ENCODE assay signal across 9 cellular contexts in genomic region chr12:98532687-98533304, GRCh38. TPM values are rescaled to one million over a fixed set of nuclear protein-coding genes. Genes with fewer than 3 reads are reported as not detected.
DNase-seq lines count a peak whose midpoint lies in the region; ATAC-seq and TF ChIP-seq lines count a peak whose summit lies in the region.
"Had no signal": no experiment of that assay in that cellular context is flagged by ENCODE, and none has a peak within 500 bp of the region (broad histone marks: within the 10 kb centered on the region; RNA-seq: fewer than 3 reads in every experiment).

No MANE protein-coding gene starts in this region.

- H2BK120ac ChIP-seq in mesendoderm (ENCODE audit: low read depth, low read length), result no peak overlapping the region

- H3K27ac ChIP-seq in CD4-positive, alpha-beta T cell (ENCODE audit: low read depth, low read length), result no peak overlapping the region
- H3K27ac ChIP-seq in mesendoderm (ENCODE audit: low read depth, low read length), result no peak overlapping the region

- no peak overlapping the region for H3K4me2 ChIP-seq in mesendoderm (ENCODE audit: low read length)

- H2BK15ac ChIP-seq in mesendoderm (replicated peaks; ENCODE audit: low read depth), result no peak overlapping the region

- no peaks in the 10 kb centered on the region for H3K27me3 ChIP-seq in CD4-positive, alpha-beta T cell (ENCODE audit: control insufficient read depth, insufficient read depth, low read length)
- no peaks in the 10 kb centered on the region for H3K27me3 ChIP-seq in mesendoderm (ENCODE audit: insufficient read depth, low read length, poor library complexity)

- H3K79me1 ChIP-seq in mesendoderm (ENCODE audit: low read length), result peaks cover 6% of the 10 kb centered on the region

- H3K79me2 ChIP-seq in mesendoderm (ENCODE audit: control insufficient read depth, insufficient read depth, low read length), result peaks cover 23% of the 10 kb centered on the region

- POLR2A ChIA-PET in CD4-positive, alpha-beta T cell (lab: Charles Lee), result interaction anchor here (0.8 to 1.3 kb wide), 3 partner anchors 17 to 42 kb away, joined by 3 to 5 read pairs (median 3); partner anchors contain the start of gene TMPO
- POLR2A ChIA-PET in MCF 10A (lab: Yijun Ruan, JAX), result interaction anchor here (0.8 to 2.5 kb wide), 4 partner anchors 11 to 60 kb away, joined by 3 to 12 read pairs (median 4); partner anchors contain the start of gene TMPO

- H3K9me3 ChIP-seq in CD4-positive, alpha-beta T cell (ENCODE audit: control insufficient read depth, low read length), result no peaks in the 10 kb centered on the region

- CTCF ChIA-PET in CD4-positive, alpha-beta T cell (lab: Charles Lee), result interaction anchor here (0.6 to 2.4 kb wide), 12 partner anchors 11 to 52 kb away, joined by 3 to 12 read pairs (median 4); partner anchors contain the start of gene TMPO
- CTCF ChIA-PET in MCF 10A (lab: Yijun Ruan, JAX), result interaction anchor here (0.6 to 3.0 kb wide), 21 partner anchors 10 to 1902 kb away, joined by 3 to 27 read pairs (median 4); no protein-coding TSS in a partner anchor

- H3K23ac ChIP-seq in mesendoderm (ENCODE audit: low read length), result no peak overlapping the region

- no peak for DNase-seq in CD4-positive, alpha-beta T cell
- DNase-seq in GM13977 (ENCODE audit: low spot score) (no peak), NCI-H774 (lab: John Stamatoyannopoulos, UW) (peak; percentile 20), MCF 10A (ENCODE audit: unreplicated experiment) (peak; percentile 70), mesendoderm (peak; percentile 83), islet precursor cell (no peak)

- H3K4me3 ChIP-seq in mesendoderm (ENCODE audit: low read length), result no peak overlapping the region

- no peak overlapping the region for H3K56ac ChIP-seq in mesendoderm (ENCODE audit: low read length)

- no peak overlapping the region for H3K9ac ChIP-seq in mesendoderm (ENCODE audit: low read length)

- BruUV-seq in MCF 10A (replicated peaks; lab: Mats Ljungman, UMichigan), result no TSS peak

- no peaks in the 10 kb centered on the region for H3K9me3 Mint-ChIP-seq in CD4-positive, alpha-beta T cell
- H3K9me3 Mint-ChIP-seq in MCF 10A (ENCODE audit: unreplicated experiment), result no peaks in the 10 kb centered on the region
- H3K9me3 Mint-ChIP-seq: T-helper 1 cell treated with Interleukin-12 subunit alpha and Interleukin-12 subunit beta and Interleukin-4 antibody, amounts not matched to agents 30 μg/mL and 1 μg/mL, for 36 hours had no signal

- H3K4me3 Mint-ChIP-seq in CD4-positive, alpha-beta T cell, result no peak overlapping the region
- H3K4me3 Mint-ChIP-seq in MCF 10A (ENCODE audit: unreplicated experiment), result no peak overlapping the region
- H3K4me3 Mint-ChIP-seq: T-helper 1 cell treated with Interleukin-12 subunit alpha and Interleukin-12 subunit beta and Interleukin-4 antibody, amounts not matched to agents 30 μg/mL and 1 μg/mL, for 36 hours had no signal

- no CpG with 5 or more reads among the region's 4 CpGs for WGBS in mesendoderm (ENCODE audit: extremely low coverage, insufficient coverage, low lambda C conversion rate)

- H3K4ac ChIP-seq in mesendoderm (ENCODE audit: low read depth, low read length), result no peak overlapping the region

- peaks cover 22% of the 10 kb centered on the region for H3K4me1 Mint-ChIP-seq in CD4-positive, alpha-beta T cell (ENCODE audit: low read depth)
- no peaks in the 10 kb centered on the region for H3K4me1 Mint-ChIP-seq in MCF 10A (ENCODE audit: insufficient read depth, unreplicated experiment)

- H2AK5ac ChIP-seq in mesendoderm (ENCODE audit: low read length), result no peak overlapping the region

- no peak overlapping the region for H4K8ac ChIP-seq in mesendoderm (ENCODE audit: low read depth, low read length)

- peaks cover 9% of the 10 kb centered on the region for H3K36me3 ChIP-seq in mesendoderm (ENCODE audit: control insufficient read depth, insufficient read depth, low read length)

- peaks cover 94% of the 10 kb centered on the region for H3K36me3 Mint-ChIP-seq in CD4-positive, alpha-beta T cell (ENCODE audit: low read depth)
- H3K36me3 Mint-ChIP-seq in MCF 10A (ENCODE audit: insufficient read depth, unreplicated experiment), result peaks cover 26% of the 10 kb centered on the region

- no peaks in the 10 kb centered on the region for H3K27me3 Mint-ChIP-seq in CD4-positive, alpha-beta T cell
- no peaks in the 10 kb centered on the region for H3K27me3 Mint-ChIP-seq in MCF 10A (ENCODE audit: insufficient read depth, unreplicated experiment)

- intact Hi-C loops in CD4-positive, alpha-beta T cell (cut with DNase I, micrococcal nuclease), result loop anchor here (5.0 kb wide), 3 partner anchors 40 to 1955 kb away; no protein-coding TSS in a partner anchor
- intact Hi-C loops in MCF 10A (cut with micrococcal nuclease), result loop anchor here (1.0 to 2.0 kb wide), 2 partner anchors 41 to 116 kb away; no protein-coding TSS in a partner anchor

- ATAC-seq in CD4-positive, alpha-beta T cell (ENCODE audit: poor library complexity), result peak; percentile 60
- ATAC-seq in GM21717 (IDR thresholded peaks at IDR 0.05; ENCODE audit: unreplicated experiment) (no peak), HG02981 (IDR thresholded peaks at IDR 0.05; ENCODE audit: unreplicated experiment) (no peak)

- no peaks in the 10 kb centered on the region for H3K4me1 ChIP-seq in mesendoderm (ENCODE audit: control insufficient read depth, low read depth, low read length)

- H4K5ac ChIP-seq in mesendoderm (ENCODE audit: low read length), result no peak overlapping the region

- H3K18ac ChIP-seq in mesendoderm (ENCODE audit: low read length), result no peak overlapping the region

- TF ChIP-seq CTCF in CD4-positive, alpha-beta T cell (IDR thresholded peaks at IDR 0.05), result peak; percentile 75
- TF ChIP-seq CTCF in GM13977 (IDR thresholded peaks at IDR 0.05; ENCODE audit: extremely low read depth, insufficient read depth, missing control alignments) (peak; percentile 45), MCF 10A (IDR thresholded peaks at IDR 0.05; ENCODE audit: unreplicated experiment) (peak; percentile 62)

- no peak overlapping the region for H2BK5ac ChIP-seq in mesendoderm (ENCODE audit: low read length)

- H3K27ac Mint-ChIP-seq in CD4-positive, alpha-beta T cell, result peak overlapping the region; percentile 15
- no peak overlapping the region for H3K27ac Mint-ChIP-seq in MCF 10A (ENCODE audit: low read depth, unreplicated experiment)
- H3K27ac Mint-ChIP-seq: T-helper 1 cell treated with Interleukin-12 subunit alpha and Interleukin-12 subunit beta and Interleukin-4 antibody, amounts not matched to agents 30 μg/mL and 1 μg/mL, for 36 hours had no signal

- in situ Hi-C loops in GM13977 (cut with MboI; ENCODE audit: low pct_unique_long_range_greater_than_20kb, low sequenced_read_pairs, unreplicated experiment), result no loop called here

RNA-seq across cellular contexts. Expression of gene TMPO, which starts 17.4 kb away (rescaled TPM):
- total RNA-seq in CD4-positive, alpha-beta T cell, result 10 to 100 TPM; 64.1 to 73.3 TPM
- total RNA-seq in MCF 10A (2022), result 44.9 and 62.5 TPM in 2 replicates
- 154 TPM for polyA plus RNA-seq in mesendoderm (2013, experiment 1 of 2)
- polyA plus RNA-seq in mesendoderm (2013, experiment 2 of 2), result 154 TPM

Comparison
In these comparisons a context has a peak if more than half of its experiments do, and no peak if none do; other contexts are left out.
1. DNase-seq: peak in NCI-H774 (single experiment), MCF 10A (single experiment) and mesendoderm (single experiment); none in CD4-positive, alpha-beta T cell (0 of 10), GM13977 (single experiment) and islet precursor cell (single experiment).
2. Peak in every context shown above with its lines, with median percentiles within 50 percentile points of each other: CTCF ChIP-seq.